30 cellular contexts compared by ENCODE assay signal in genomic region chr2:238421695-238422035, GRCh38. TPM values are rescaled to one million over a fixed set of nuclear protein-coding genes. Genes with fewer than 3 reads are reported as not detected.
DNase-seq lines count a peak whose midpoint lies in the region; ATAC-seq and TF ChIP-seq lines count a peak whose summit lies in the region.
"Had no signal": no experiment of that assay in that cellular context is flagged by ENCODE, and none has a peak within 500 bp of the region (broad histone marks: within the 10 kb centered on the region; RNA-seq: fewer than 3 reads in every experiment).

No MANE protein-coding gene starts in this region.

- no peaks in the 10 kb centered on the region for H3K79me2 ChIP-seq in neural progenitor cell (ENCODE audit: low read depth)

- H4K20me1 ChIP-seq in neural progenitor cell (ENCODE audit: low read depth): no peaks in the 10 kb centered on the region

- no peaks in the 10 kb centered on the region for H3K27me3 ChIP-seq in cardiac muscle cell
- H3K27me3 ChIP-seq in neural progenitor cell: no peaks in the 10 kb centered on the region
- H3K27me3 ChIP-seq: ovary, Peyer's patch had no signal

- H3K4me1 Mint-ChIP-seq in chondrocyte (ENCODE audit: low read depth) (peaks cover 59% of the 10 kb centered on the region), neural progenitor cell (peaks cover 25% of the 10 kb centered on the region), type B pancreatic cell (ENCODE audit: unreplicated experiment) (peaks cover 40% of the 10 kb centered on the region)

- H3K27ac Mint-ChIP-seq in chondrocyte (ENCODE audit: unreplicated experiment): peak overlapping the region; percentile 94
- no peak overlapping the region for H3K27ac Mint-ChIP-seq in neural progenitor cell
- peak overlapping the region; percentile 18 for H3K27ac Mint-ChIP-seq in type B pancreatic cell
- H3K27ac Mint-ChIP-seq: naive B cell; stimulated activated naive B cell treated with anti-CD40 and anti-IgM and Interleukin-4, amounts not matched to agents 10 μg/mL and 1 μg/mL and 100 μg/mL, for 72 hours; T-helper 2 cell treated with Interferon-gamma antibody and Interleukin-4, amounts not matched to agents 5 μg/mL and 100 μg/mL, for 36 hours had no signal

- H3K4me3 ChIP-seq in cardiac muscle cell (no peak overlapping the region), neural progenitor cell (no peak overlapping the region)
- H3K4me3 ChIP-seq: GM23248, ovary, Peyer's patch had no signal

- H3K9me3 ChIP-seq in cardiac muscle cell (ENCODE audit: low read depth) (no peaks in the 10 kb centered on the region), neural progenitor cell (ENCODE audit: low read depth) (no peaks in the 10 kb centered on the region)
- H3K9me3 ChIP-seq: ovary, Peyer's patch had no signal

- H3K4me3 Mint-ChIP-seq in chondrocyte (ENCODE audit: unreplicated experiment) (no peak overlapping the region), neural progenitor cell (no peak overlapping the region), type B pancreatic cell (no peak overlapping the region)
- H3K4me3 Mint-ChIP-seq: stimulated activated naive B cell treated with anti-CD40 and anti-IgM and Interleukin-4, amounts not matched to agents 10 μg/mL and 1 μg/mL and 100 μg/mL, for 72 hours; T-helper 2 cell treated with Interferon-gamma antibody and Interleukin-4, amounts not matched to agents 5 μg/mL and 100 μg/mL, for 36 hours had no signal

- peak overlapping the region; percentile 33 for H3K4me2 ChIP-seq in neural progenitor cell

- ATAC-seq in left cardiac atrium: no peak
- ATAC-seq: activated naive CD4-positive, alpha-beta T cell treated with anti-CD3 and anti-CD28 coated beads, Interleukin-2, amount 50 U/mL, for 72 hours; stimulated activated naive B cell treated with anti-CD40 and anti-IgM and Interleukin-4, amounts not matched to agents 10 μg/mL and 1 μg/mL and 100 μg/mL, for 72 hours had no signal

- peak overlapping the region; percentile 25 for H3K27ac ChIP-seq in cardiac muscle cell
- H3K27ac ChIP-seq in neural progenitor cell: no peak overlapping the region
- H3K27ac ChIP-seq: C4-2B, GM23248, ovary, Peyer's patch, WERI-Rb-1 had no signal

- H3K9ac ChIP-seq in neural progenitor cell: no peak overlapping the region
- H3K9ac ChIP-seq: GM23248 had no signal

- peaks cover 28% of the 10 kb centered on the region for H3F3A ChIP-seq in neural progenitor cell (ENCODE audit: low read depth)

- H3K4me1 ChIP-seq in cardiac muscle cell (ENCODE audit: low read depth) (peaks cover 18% of the 10 kb centered on the region), neural progenitor cell (peaks cover 27% of the 10 kb centered on the region)

- no peaks in the 10 kb centered on the region for H3K9me3 Mint-ChIP-seq in chondrocyte (ENCODE audit: low read depth)
- no peaks in the 10 kb centered on the region for H3K9me3 Mint-ChIP-seq in neural progenitor cell
- no peaks in the 10 kb centered on the region for H3K9me3 Mint-ChIP-seq in type B pancreatic cell
- H3K9me3 Mint-ChIP-seq: activated naive CD4-positive, alpha-beta T cell treated with anti-CD3 and anti-CD28 coated beads, Interleukin-2, amount 50 U/mL, for 72 hours had no signal

- intact Hi-C loops in left cardiac atrium (cut with DNase I): no loop called here

- H3K36me3 Mint-ChIP-seq in chondrocyte (ENCODE audit: low read depth): no peaks in the 10 kb centered on the region
- no peaks in the 10 kb centered on the region for H3K36me3 Mint-ChIP-seq in neural progenitor cell
- H3K36me3 Mint-ChIP-seq in type B pancreatic cell: no peaks in the 10 kb centered on the region
- H3K36me3 Mint-ChIP-seq: activated naive CD4-positive, alpha-beta T cell treated with anti-CD3 and anti-CD28 coated beads, Interleukin-2, amount 50 U/mL, for 72 hours had no signal

- H3K27me3 Mint-ChIP-seq in chondrocyte (ENCODE audit: low read depth) (no peaks in the 10 kb centered on the region), neural progenitor cell (ENCODE audit: insufficient read depth, low read depth) (no peaks in the 10 kb centered on the region), type B pancreatic cell (peaks cover 3% of the 10 kb centered on the region)

- no peak for TF ChIP-seq CTCF in cardiac muscle cell (IDR thresholded peaks at IDR 0.05; ENCODE audit: low read depth, low read length)
- no peak for TF ChIP-seq CTCF in chondrocyte (IDR thresholded peaks at IDR 0.05)
- no peak for TF ChIP-seq CTCF in neural progenitor cell (IDR thresholded peaks at IDR 0.05)
- TF ChIP-seq CTCF in type B pancreatic cell (conservative IDR thresholded peaks at IDR 0.05): no peak

- no peak for DNase-seq in cardiac muscle cell (ENCODE audit: low read depth in 1 of 2, low spot score in 1 of 2)
- no peak for DNase-seq in left cardiac atrium
- DNase-seq in chondrocyte (ENCODE audit: low spot score): no peak
- DNase-seq in neural progenitor cell (ENCODE audit: low spot score): peak; percentile 31
- DNase-seq in type B pancreatic cell (ENCODE audit: extremely low spot score, unreplicated experiment): no peak
- no peak for DNase-seq in D341Med (ENCODE audit: low spot score)
- DNase-seq in GOT3 (lab: John Stamatoyannopoulos, UW): no peak
- no peak for DNase-seq in nucleus accumbens (lab: John Stamatoyannopoulos, UW)
- DNase-seq: 8988T; activated CD4-positive, alpha-beta T cell treated with anti-CD3 and anti-CD28 coated beads for 48 hours; activated CD8-positive, alpha-beta memory T cell treated with anti-CD3 and anti-CD28 coated beads for 24 hours; activated T-cell treated with anti-CD3 and anti-CD28 coated beads for 4 hours; DMS79 treated with DMSO at 0.1 percent for 48 hours; effector CD8-positive, alpha-beta T cell; GM23248; left ventricle myocardium superior; midbrain; naive B cell; NCI-H1048; NCI-H1694; NCI-H446; NCI-H748 treated with DMSO at 0.1 percent for 48 hours; Peyer's patch; SHP77 treated with DMSO at 0.1 percent for 48 hours; stimulated activated naive B cell treated with anti-CD40 and anti-IgM and Interleukin-4, amounts not matched to agents 10 μg/mL and 1 μg/mL and 100 μg/mL, for 72 hours; WERI-Rb-1 had no signal

- H3K36me3 ChIP-seq in cardiac muscle cell (no peaks in the 10 kb centered on the region), neural progenitor cell (no peaks in the 10 kb centered on the region)
- H3K36me3 ChIP-seq: ovary, Peyer's patch, WERI-Rb-1 had no signal

- peak overlapping the region; percentile 86 for H2AFZ ChIP-seq in neural progenitor cell (replicated peaks)

RNA-seq across cellular contexts. Expression of gene ASB1, which starts 5.1 kb away (rescaled TPM):
- total RNA-seq in cardiac muscle cell (15.6 and 16.7 TPM in 2 replicates), left cardiac atrium (10 to 100 TPM; 43.2 to 51.7 TPM), chondrocyte (31.0 to 37.9 TPM (median 34.5 TPM) in 3 replicates), neural progenitor cell (ENCODE audit: low replicate concordance) (22.1 and 29.2 TPM in 2 replicates), type B pancreatic cell (ENCODE audit: low replicate concordance) (22.3 and 34.4 TPM in 2 replicates)
- 16.7 and 25.6 TPM in 2 replicates for polyA plus RNA-seq in cardiac muscle cell
